Comparison of ENCODE assay signal across 8 cellular contexts in the genomic region with DNA sequence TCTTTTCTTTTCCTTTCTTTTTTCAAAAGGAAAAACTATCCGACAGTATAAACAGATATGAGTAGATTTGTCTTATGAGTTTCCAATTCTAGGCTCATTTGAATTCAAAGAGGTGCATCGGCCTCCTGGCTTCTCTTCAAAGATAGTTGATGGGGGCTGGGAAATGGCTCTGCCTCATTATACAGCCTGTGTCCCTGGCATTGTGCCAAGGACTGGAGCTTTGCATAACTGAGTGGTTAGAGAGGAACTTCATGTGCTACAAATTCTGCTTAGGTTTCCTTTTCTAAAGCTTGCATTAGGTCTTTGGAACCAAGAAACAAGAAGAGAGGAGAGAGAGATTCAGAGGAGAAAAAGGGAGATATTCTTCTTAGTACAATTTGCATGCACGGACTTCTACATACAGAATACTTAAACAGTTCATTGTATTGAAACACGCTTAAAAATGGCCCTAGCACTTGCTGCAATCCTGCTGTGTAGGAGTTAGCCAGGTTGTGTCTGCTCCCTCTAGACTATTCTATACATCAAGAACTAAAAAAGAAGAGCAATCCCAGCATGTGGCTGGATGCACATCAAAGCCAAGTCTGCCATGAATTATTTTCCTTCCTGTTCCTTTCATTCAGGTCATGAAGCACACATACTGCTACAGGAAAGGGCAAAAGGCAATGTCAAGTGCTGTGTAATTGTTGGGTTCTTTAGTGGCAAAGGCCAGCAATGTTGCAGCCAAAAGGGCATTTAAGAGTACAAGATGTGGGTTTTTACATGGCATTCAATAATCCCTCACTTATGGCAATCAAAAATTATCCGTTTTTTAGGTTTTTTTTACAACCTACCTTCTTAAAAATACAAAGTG.
DNase-seq lines count a peak whose midpoint lies in the region; ATAC-seq and TF ChIP-seq lines count a peak whose summit lies in the region.

No MANE protein-coding gene starts in this region.

- ATAC-seq in GM19395 (IDR thresholded peaks at IDR 0.05; ENCODE audit: unreplicated experiment) (peak; percentile 88), HG03342 (IDR thresholded peaks at IDR 0.05; ENCODE audit: unreplicated experiment) (peak; percentile 84)

- peak in 11 of 14 donors; percentile 24 to 67 (median 47) for DNase-seq in C1 segment of cervical spinal cord (lab: John Stamatoyannopoulos, UW)
- DNase-seq in NCI-H82 (lab: John Stamatoyannopoulos, UW) = peak; percentile 91
- DNase-seq in esophagus squamous epithelium (lab: John Stamatoyannopoulos, UW) = peak; percentile 26
- DNase-seq in ovary = peak in 4 of 5 donors; percentile 13 to 41 (median 30)
- DNase-seq in esophagus muscularis mucosa (ENCODE audit: extremely low spot score) = no peak
- no peak for DNase-seq in GOT3 (lab: John Stamatoyannopoulos, UW)

- TF ChIP-seq EP300 in ovary (IDR thresholded peaks at IDR 0.05) (no peak), esophagus muscularis mucosa (IDR thresholded peaks at IDR 0.05) (no peak)

- H3K4me1 ChIP-seq in esophagus squamous epithelium (peaks cover 0 to 34% (median 0%) of the 10 kb centered on the region in 3 donors), ovary (ENCODE audit: insufficient read depth) (no peaks in the 10 kb centered on the region), esophagus muscularis mucosa (peaks cover 8 to 32% (median 19%) of the 10 kb centered on the region in 4 donors)

- TF ChIP-seq POLR2A in esophagus squamous epithelium (IDR thresholded peaks at IDR 0.05) = no peak
- no peak for TF ChIP-seq POLR2A in ovary (IDR thresholded peaks at IDR 0.05)
- no peak for TF ChIP-seq POLR2A in esophagus muscularis mucosa (IDR thresholded peaks at IDR 0.05; ENCODE audit: low read depth)

- WGBS in esophagus squamous epithelium, 2 donors = 46 to 54% methylated on average over 5 of the region's 5 CpGs
- WGBS in ovary, 3 donors = 51 to 57% (median 53%) methylated on average over 5 of the region's 5 CpGs
- 47% methylated on average over 5 of the region's 5 CpGs for WGBS in esophagus muscularis mucosa

- H3K4me3 ChIP-seq in esophagus squamous epithelium (no peak overlapping the region), ovary (no peak overlapping the region), esophagus muscularis mucosa (no peak overlapping the region)

- H3K36me3 ChIP-seq in esophagus squamous epithelium (no peaks in the 10 kb centered on the region), ovary (no peaks in the 10 kb centered on the region), esophagus muscularis mucosa (no peaks in the 10 kb centered on the region)

- TF ChIP-seq CTCF in esophagus squamous epithelium (IDR thresholded peaks at IDR 0.05) (no peak), ovary (IDR thresholded peaks at IDR 0.05) (no peak), esophagus muscularis mucosa (IDR thresholded peaks at IDR 0.05) (no peak)

- H3K9me3 ChIP-seq in esophagus squamous epithelium (no peaks in the 10 kb centered on the region), ovary (no peaks in the 10 kb centered on the region), esophagus muscularis mucosa (no peaks in the 10 kb centered on the region)

- H3K27me3 ChIP-seq in esophagus squamous epithelium (peaks cover 0 to 8% (median 0%) of the 10 kb centered on the region in 4 donors), ovary (no peaks in the 10 kb centered on the region), esophagus muscularis mucosa (no peaks in the 10 kb centered on the region)

- intact Hi-C loops in esophagus squamous epithelium (cut with DNase I) = no loop called here
- intact Hi-C loops in ovary (cut with DNase I) = no loop called here
- intact Hi-C loops in esophagus muscularis mucosa (cut with DNase I) = no loop called here

- peak overlapping the region in 1 of 4 donors; percentile 36 for H3K27ac ChIP-seq in esophagus squamous epithelium
- no peak overlapping the region for H3K27ac ChIP-seq in ovary
- H3K27ac ChIP-seq in esophagus muscularis mucosa (replicated peaks in 1 of 4) = peak overlapping the region in 1 of 4 donors; percentile 2

Comparison
In these comparisons a context has a peak if more than half of its experiments do, and no peak if none do; other contexts are left out.
1. DNase-seq: peak in C1 segment of cervical spinal cord (11 of 14), NCI-H82 (single experiment), esophagus squamous epithelium (single experiment) and ovary (4 of 5); none in esophagus muscularis mucosa (single experiment) and GOT3 (single experiment).